In genomic region chr16:49472598-49472997, GRCh38 we compare ENCODE assay signal across 1 cellular context.
TF ChIP-seq lines count a peak whose summit lies in the region.

No MANE protein-coding gene starts in this region.

TF ChIP-seq in HepG2, 621 proteins besides CTCF, POLR2A, EP300 and RAD21 (continued from another document):
- TF ChIP-seq CSRNP2 (CRISPR knock-in tag; conservative IDR thresholded peaks at IDR 0.05; ENCODE audit: low read depth) (no peak), ZSCAN25 (CRISPR knock-in tag; IDR thresholded peaks at IDR 0.05) (no peak), ZNF816 (CRISPR knock-in tag; IDR thresholded peaks at IDR 0.05; ENCODE audit: borderline replicate concordance) (no peak), JUNB (CRISPR knock-in tag; IDR thresholded peaks at IDR 0.05; ENCODE audit: borderline replicate concordance) (no peak), PCBP1 (IDR thresholded peaks at IDR 0.05; ENCODE audit: borderline replicate concordance, low read depth, low read length) (no peak), ZNF431 (CRISPR knock-in tag; IDR thresholded peaks at IDR 0.05; ENCODE audit: borderline replicate concordance, low read depth) (no peak)
